ENCODE assay signal across 11 cellular contexts in genomic region chr1:54926955-54927354, GRCh38.
DNase-seq lines count a peak whose midpoint lies in the region; ATAC-seq and TF ChIP-seq lines count a peak whose summit lies in the region.
"Had no signal": no experiment of that assay in that cellular context is flagged by ENCODE, and none has a peak within 500 bp of the region (broad histone marks: within the 10 kb centered on the region; RNA-seq: fewer than 3 reads in every experiment).

No MANE protein-coding gene starts in this region.

- DNase-seq in EH (ENCODE audit: low read depth) (peak; percentile 41), NCI-H774 (lab: John Stamatoyannopoulos, UW) (peak; percentile 20), fibroblast of gingiva (ENCODE audit: low read depth) (peak; percentile 15), foreskin melanocyte (no peak)
- DNase-seq in activated CD8-positive, alpha-beta memory T cell treated with anti-CD3 and anti-CD28 coated beads, Interleukin-2, amount 50 U/mL, for 48 hours = no peak
- DNase-seq: activated gamma-delta T cell treated with Interleukin-2 at 50 U/mL for 16 hours, natural killer cell, NCI-H1930, T-helper 17 cell had no signal

- ATAC-seq in HG02623 (IDR thresholded peaks at IDR 0.05; ENCODE audit: unreplicated experiment) = no peak
- ATAC-seq: natural killer cell, T-helper 17 cell had no signal

- peak overlapping the region; percentile 54 to 75 (median 65) for H3K27ac Mint-ChIP-seq in nephron
- H3K27ac Mint-ChIP-seq: natural killer cell, T-helper 17 cell had no signal

- H3K36me3 Mint-ChIP-seq in nephron (ENCODE audit: low read depth) = no peaks in the 10 kb centered on the region
- H3K36me3 Mint-ChIP-seq: natural killer cell had no signal

- no peak overlapping the region for H3K4me3 Mint-ChIP-seq in nephron
- H3K4me3 Mint-ChIP-seq: natural killer cell, T-helper 17 cell had no signal

- peaks cover 33% of the 10 kb centered on the region for H3K4me1 Mint-ChIP-seq in nephron
- H3K4me1 Mint-ChIP-seq: natural killer cell, T-helper 17 cell had no signal

- H3K27me3 Mint-ChIP-seq in nephron (ENCODE audit: low read depth) = peaks cover 9% of the 10 kb centered on the region

- H3K9me3 Mint-ChIP-seq in nephron = peaks cover 3% of the 10 kb centered on the region
- H3K9me3 Mint-ChIP-seq: natural killer cell had no signal

- TF ChIP-seq CTCF in nephron (IDR thresholded peaks at IDR 0.05; ENCODE audit: unreplicated experiment in 3 of 3) = no peak

Comparison
In these comparisons a context has a peak if more than half of its experiments do, and no peak if none do; other contexts are left out.
1. DNase-seq: peak in EH (single experiment), NCI-H774 (single experiment) and fibroblast of gingiva (single experiment); none in foreskin melanocyte (single experiment) and activated CD8-positive, alpha-beta memory T cell treated with anti-CD3 and anti-CD28 coated beads, Interleukin-2, amount 50 U/mL, for 48 hours (single experiment).